Comparison of ENCODE assay signal across 20 cellular contexts in the genomic region with DNA sequence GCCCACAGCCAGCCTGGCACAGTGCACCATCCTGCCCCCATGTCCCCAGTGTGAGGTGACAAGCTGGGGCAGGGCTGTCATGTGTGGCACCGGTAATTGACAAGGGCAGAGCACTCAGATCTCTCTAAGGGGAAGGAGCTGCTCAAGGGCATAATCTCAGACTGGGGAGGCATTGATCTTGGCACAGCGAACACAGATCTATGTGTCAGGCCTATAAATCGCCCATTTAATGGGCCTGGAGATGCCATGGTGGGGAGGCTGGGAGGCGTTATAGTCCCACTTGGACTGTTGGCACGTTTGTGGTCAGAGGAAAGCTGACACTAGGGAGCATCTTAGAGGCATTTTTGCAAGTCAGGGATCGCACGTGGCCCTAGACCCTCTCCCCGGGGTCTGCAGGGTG.
A peak's percentile ranks its signal among the peaks of the same experiment; 100 is the strongest.
DNase-seq lines count a peak whose midpoint lies in the region; ATAC-seq, FAIRE-seq and TF ChIP-seq lines count a peak whose summit lies in the region.
"Had no signal": no experiment of that assay in that cellular context is flagged by ENCODE, and none has a peak within 500 bp of the region (broad histone marks: within the 10 kb centered on the region; RNA-seq: fewer than 3 reads in every experiment).

No MANE protein-coding gene starts in this region.

- no peaks in the 10 kb centered on the region for H3K9me3 ChIP-seq in right atrium auricular region
- no peaks in the 10 kb centered on the region for H3K9me3 ChIP-seq in MM.1S (replicated peaks; ENCODE audit: insufficient read depth, low read length)
- H3K9me3 ChIP-seq in small intestine (ENCODE audit: control insufficient read depth, low read depth) = no peaks in the 10 kb centered on the region

- no peaks in the 10 kb centered on the region for H3K9me2 ChIP-seq in MM.1S (replicated peaks; ENCODE audit: insufficient read depth, low read length)

- no peak overlapping the region for H2AFZ ChIP-seq in MM.1S (ENCODE audit: low read length)
- H2AFZ ChIP-seq: GM23248 had no signal

- intact Hi-C loops in left cardiac atrium (cut with DNase I) (no loop called here), posterior vena cava (cut with DNase I) (no loop called here)

- ATAC-seq in left cardiac atrium = no peak
- no peak for ATAC-seq in activated CD4-positive, CD25-positive, alpha-beta regulatory T cell treated with anti-CD3 and anti-CD28 coated beads, Interleukin-2, amount 50 U/mL, for 24 hours

- WGBS in small intestine, 3 donors = 62 to 65% (median 64%) methylated on average over 8 of the region's 8 CpGs

- no peaks in the 10 kb centered on the region for H3F3A ChIP-seq in MM.1S (ENCODE audit: insufficient read depth, low read length)

- TF ChIP-seq CTCF in right atrium auricular region (IDR thresholded peaks at IDR 0.05) (no peak), coronary artery (IDR thresholded peaks at IDR 0.05) (no peak), MM.1S (IDR thresholded peaks at IDR 0.05; ENCODE audit: low read length) (no peak)

- no peak overlapping the region for H3K4me3 ChIP-seq in right atrium auricular region
- no peak overlapping the region for H3K4me3 ChIP-seq in coronary artery
- H3K4me3 ChIP-seq in MM.1S (ENCODE audit: low read length) = no peak overlapping the region
- H3K4me3 ChIP-seq in small intestine (ENCODE audit: low read depth in 1 of 2, low read length in 2 of 2) = no peak overlapping the region
- H3K4me3 ChIP-seq: GM23248, SK-N-MC had no signal

- H3K27me3 ChIP-seq in right atrium auricular region (no peaks in the 10 kb centered on the region), MM.1S (replicated peaks; ENCODE audit: insufficient read depth, low read length) (peaks cover 88% of the 10 kb centered on the region), small intestine (ENCODE audit: control insufficient read depth in 2 of 2, insufficient read depth in 2 of 2, low read length in 2 of 2) (no peaks in the 10 kb centered on the region)

- no peak overlapping the region for H3K27ac ChIP-seq in right atrium auricular region
- no peak overlapping the region for H3K27ac ChIP-seq in coronary artery
- H3K27ac ChIP-seq in MM.1S (ENCODE audit: low read length) = no peak overlapping the region
- no peak overlapping the region for H3K27ac ChIP-seq in small intestine (ENCODE audit: low read depth in 1 of 2, low read length in 1 of 2)
- H3K27ac ChIP-seq: GM23248, SK-N-MC had no signal

- H3K9ac ChIP-seq in MM.1S (ENCODE audit: low read length) = no peak overlapping the region
- H3K9ac ChIP-seq: GM23248 had no signal

- H3K36me3 ChIP-seq in right atrium auricular region (no peaks in the 10 kb centered on the region), MM.1S (replicated peaks; ENCODE audit: insufficient read depth, low read length) (no peaks in the 10 kb centered on the region), small intestine (ENCODE audit: control insufficient read depth in 2 of 2, insufficient read depth in 2 of 2, low read length in 2 of 2) (no peaks in the 10 kb centered on the region)

- DNase-seq in right atrium auricular region (ENCODE audit: low spot score) (peak; percentile 30), left cardiac atrium (no peak), coronary artery (ENCODE audit: low spot score) (peak; percentile 40), posterior vena cava (ENCODE audit: low spot score) (peak; percentile 55), MM.1S (no peak), small intestine (no peak)
- DNase-seq: CD8-positive, alpha-beta memory T cell; DMS153; GM23248; H7; NCI-H1092; NCI-H1417 treated with DMSO at 0.1 percent for 48 hours; NCI-H187 treated with DMSO at 0.1 percent for 48 hours; NCI-H2171 treated with DMSO at 0.1 percent for 48 hours; NCI-H345; NCI-H510A treated with DMSO at 0.1 percent for 48 hours; SIG-M5 had no signal

- no peaks in the 10 kb centered on the region for H3K79me2 ChIP-seq in MM.1S (ENCODE audit: low read length)

- H3K4me2 ChIP-seq in MM.1S (ENCODE audit: low read depth, low read length) = no peak overlapping the region

- FAIRE-seq in small intestine (lab: Jason Lieb, UNC) = no peak
- FAIRE-seq: RCC 7860 had no signal

- H4K20me1 ChIP-seq in MM.1S (ENCODE audit: insufficient read depth, low read length) = no peaks in the 10 kb centered on the region

- no peaks in the 10 kb centered on the region for H3K4me1 ChIP-seq in right atrium auricular region
- H3K4me1 ChIP-seq in MM.1S (ENCODE audit: low read length) = no peaks in the 10 kb centered on the region
- H3K4me1 ChIP-seq in small intestine (ENCODE audit: control insufficient read depth in 2 of 2, insufficient read depth in 1 of 2, low read depth in 1 of 2, low read length in 1 of 2) = no peaks in the 10 kb centered on the region

Comparison
In these comparisons a context has a peak if more than half of its experiments do, and no peak if none do; other contexts are left out.
1. DNase-seq: peak in right atrium auricular region (single experiment), coronary artery (single experiment) and posterior vena cava (single experiment); none in left cardiac atrium (single experiment), MM.1S (single experiment) and small intestine (single experiment).